Comparison of ENCODE assay signal across 29 cellular contexts in genomic region chr2:170076189-170076588, GRCh38.
DNase-seq lines count a peak whose midpoint lies in the region; ATAC-seq, FAIRE-seq and TF ChIP-seq lines count a peak whose summit lies in the region.
"Had no signal": no experiment of that assay in that cellular context is flagged by ENCODE, and none has a peak within 500 bp of the region (broad histone marks: within the 10 kb centered on the region; RNA-seq: fewer than 3 reads in every experiment).

No MANE protein-coding gene starts in this region.

- H2BK12ac ChIP-seq in H9 (ENCODE audit: insufficient read length, low read depth, low read length): no peak overlapping the region

- FAIRE-seq in kidney (lab: Jason Lieb, UNC): no peak
- FAIRE-seq: A204.1, endometrium had no signal

- WGBS in H9 (ENCODE audit: extremely low coverage, insufficient read length, low lambda C conversion rate): no CpG with 5 or more reads among the region's 1 CpG

- no peak overlapping the region for H2AK5ac ChIP-seq in H9 (ENCODE audit: insufficient read length, low read length)

- intact Hi-C loops in kidney (cut with DNase I): no loop called here

- H3K23ac ChIP-seq in H9 (ENCODE audit: insufficient read length, low read depth, low read length): no peak overlapping the region

- DNase-seq in GM06990 (ENCODE audit: extremely low read depth, insufficient read length) (peak; percentile 31), H9 (no peak), MV-4-11 (lab: John Stamatoyannopoulos, UW) (peak; percentile 29), T1000 (lab: John Stamatoyannopoulos, UW) (no peak), kidney (no peak)
- no peak for DNase-seq in effector CD8-positive, alpha-beta T cell (lab: John Stamatoyannopoulos, UW)
- DNase-seq in activated T-cell treated with anti-CD3 and anti-CD28 coated beads, Interleukin-2, amount 50 U/mL, for 1 hour: no peak
- DNase-seq: activated CD4-positive, alpha-beta T cell treated with anti-CD3 and anti-CD28 coated beads for 48 hours; activated T-cell treated with anti-CD3 and anti-CD28 coated beads, Interleukin-2, amount 50 U/mL, for 4 hours; AML-193; CD4-positive, alpha-beta memory T cell; esophagus squamous epithelium; foreskin melanocyte; KBM-7; mammary epithelial cell; MG63; NCI-H146; Right ventricle myocardium superior; stimulated activated CD4-positive, alpha-beta T cell treated with anti-CD3 and anti-CD28 coated beads, Interleukin-2, amount 100 ng/mL, for 24 hours; stomach; tibial artery; WERI-Rb-1 had no signal

- H3K79me2 ChIP-seq in H9 (ENCODE audit: insufficient read depth, low read length): no peaks in the 10 kb centered on the region
- H3K79me2 ChIP-seq: parathyroid adenoma had no signal

- H2AFZ ChIP-seq in H9 (ENCODE audit: low read length): no peak overlapping the region
- H2AFZ ChIP-seq: neural progenitor cell, parathyroid adenoma had no signal

- peaks cover 12 to 30% (median 17%) of the 10 kb centered on the region in 3 experiments for H3K36me3 Mint-ChIP-seq in H9 (ENCODE audit: insufficient read depth in 1 of 3, low read depth in 3 of 3)

- H3K27me3 ChIP-seq in GM06990 (replicated peaks; ENCODE audit: control insufficient read depth, insufficient read depth, low read length) (no peaks in the 10 kb centered on the region), H9 (ENCODE audit: insufficient read depth, low read length) (no peaks in the 10 kb centered on the region)
- H3K27me3 ChIP-seq: esophagus squamous epithelium, MG63, neural progenitor cell, stomach, tibial artery had no signal

- H4K91ac ChIP-seq in H9 (ENCODE audit: insufficient read length, low read depth, low read length): no peak overlapping the region

- peak; percentile 67 for ATAC-seq in GM18867 (IDR thresholded peaks at IDR 0.05; ENCODE audit: unreplicated experiment)
- ATAC-seq: activated T-cell treated with anti-CD3 and anti-CD28 coated beads, Interleukin-2, amount 50 U/mL, for 4 hours had no signal

- H3K4me1 ChIP-seq in H9 (ENCODE audit: insufficient read depth, low read length): peaks cover 10% of the 10 kb centered on the region
- H3K4me1 ChIP-seq in kidney (ENCODE audit: control insufficient read depth in 1 of 2, insufficient read depth in 1 of 2, low read depth in 1 of 2, low read length in 2 of 2): no peaks in the 10 kb centered on the region
- H3K4me1 ChIP-seq: parathyroid adenoma had no signal

- H3K4ac ChIP-seq in H9 (ENCODE audit: low read depth, low read length): no peak overlapping the region

- no peak overlapping the region for H2BK120ac ChIP-seq in H9 (ENCODE audit: low read depth, low read length, poor library complexity, severe bottlenecking)

- H3K14ac ChIP-seq in H9 (ENCODE audit: insufficient read depth, low read length): no peak overlapping the region

- TF ChIP-seq CTCF in GM06990 (IDR thresholded peaks at IDR 0.05; ENCODE audit: insufficient read depth, low read length, poor library complexity, severe bottlenecking) (no peak), H9 (conservative IDR thresholded peaks at IDR 0.05) (no peak), kidney (IDR thresholded peaks at IDR 0.05; ENCODE audit: borderline replicate concordance, extremely low read depth, insufficient read depth) (no peak)

- H3K23me2 ChIP-seq in H9 (ENCODE audit: insufficient read length, low read depth, low read length, poor library complexity, severe bottlenecking): no peaks in the 10 kb centered on the region

- H4K5ac ChIP-seq in H9 (ENCODE audit: insufficient read length, low read depth, low read length): no peak overlapping the region

- H3K27ac ChIP-seq in H9 (ENCODE audit: insufficient read length, low read depth, low read length) (no peak overlapping the region), kidney (ENCODE audit: low read depth in 2 of 2, low read length in 2 of 2) (no peak overlapping the region)
- H3K27ac ChIP-seq: esophagus squamous epithelium, neural progenitor cell, parathyroid adenoma, stomach, tibial artery, WERI-Rb-1 had no signal

- no peaks in the 10 kb centered on the region for H3K79me1 ChIP-seq in H9 (ENCODE audit: insufficient read depth, low read depth, low read length, poor library complexity, severe bottlenecking)

- H2BK15ac ChIP-seq in H9 (ENCODE audit: low read depth, low read length): no peak overlapping the region

- H3K36me3 ChIP-seq in GM06990 (ENCODE audit: control insufficient read depth, insufficient read depth, low read length) (no peaks in the 10 kb centered on the region; the same call in 1 of the 2 replicates), kidney (ENCODE audit: control insufficient read depth in 1 of 2, insufficient read depth in 2 of 2, low read length in 2 of 2) (peaks cover 2 to 3% of the 10 kb centered on the region in 2 donors)

- H3K9ac ChIP-seq in H9 (ENCODE audit: extremely low read depth, insufficient read length, low read length) (no peak overlapping the region), kidney (ENCODE audit: low read length in 2 of 2) (no peak overlapping the region)
- H3K9ac ChIP-seq: neural progenitor cell, parathyroid adenoma had no signal

- no peak overlapping the region for H2BK20ac ChIP-seq in H9 (ENCODE audit: low read depth, low read length, poor library complexity, severe bottlenecking)

- peaks cover 52 to 54% of the 10 kb centered on the region in 2 experiments for H3K4me1 Mint-ChIP-seq in H9
- H3K4me1 Mint-ChIP-seq: CD4-positive, alpha-beta memory T cell; central memory CD8-positive, alpha-beta T cell had no signal

- H2BK5ac ChIP-seq in H9 (ENCODE audit: insufficient read length, low read length): no peak overlapping the region

- no peak overlapping the region for H3K18ac ChIP-seq in H9 (ENCODE audit: insufficient read length, low read depth, low read length)

- H3K4me3 Mint-ChIP-seq in H9: no peak overlapping the region
- H3K4me3 Mint-ChIP-seq: activated T-cell treated with anti-CD3 and anti-CD28 coated beads, Interleukin-2, amount 50 U/mL, for 4 hours; CD4-positive, alpha-beta memory T cell; central memory CD8-positive, alpha-beta T cell; dendritic cell treated with granulocyte-macrophage colony-stimulating factor and Interleukin-4, amounts not matched to agents 40 ng/mL and 50 ng/mL, for 4 days; neural progenitor cell had no signal

- H3K9me3 ChIP-seq in H9 (ENCODE audit: control insufficient read depth, low read depth, low read length): no peaks in the 10 kb centered on the region
- no peaks in the 10 kb centered on the region for H3K9me3 ChIP-seq in kidney (ENCODE audit: control insufficient read depth in 1 of 2, low read length in 2 of 2)
- H3K9me3 ChIP-seq: esophagus squamous epithelium, MG63, tibial artery had no signal

- peaks cover 6 to 7% of the 10 kb centered on the region in 2 experiments for H3K9me3 Mint-ChIP-seq in H9
- H3K9me3 Mint-ChIP-seq: activated T-cell treated with anti-CD3 and anti-CD28 coated beads, Interleukin-2, amount 50 U/mL, for 4 hours; central memory CD8-positive, alpha-beta T cell had no signal

- no peak overlapping the region for H3T11ph ChIP-seq in H9 (ENCODE audit: low read length)

- H4K8ac ChIP-seq in H9 (replicated peaks; ENCODE audit: insufficient read length, low read depth, low read length): no peak overlapping the region

- no peak overlapping the region for H3K56ac ChIP-seq in H9 (ENCODE audit: insufficient read length, low read depth, low read length)

- no peaks in the 10 kb centered on the region for H3K27me3 Mint-ChIP-seq in H9 (ENCODE audit: low read depth)
- H3K27me3 Mint-ChIP-seq: CD4-positive, alpha-beta memory T cell; central memory CD8-positive, alpha-beta T cell; dendritic cell treated with granulocyte-macrophage colony-stimulating factor and Interleukin-4, amounts not matched to agents 40 ng/mL and 50 ng/mL, for 4 days had no signal

- no peaks in the 10 kb centered on the region for H4K20me1 ChIP-seq in H9 (ENCODE audit: control insufficient read depth, insufficient read depth, insufficient read length)

- H3K27ac Mint-ChIP-seq in H9: peak overlapping the region in 2 of 3 experiments; percentile 64 to 76; a peak in 2 of 7 replicates
- H3K27ac Mint-ChIP-seq: CD4-positive, alpha-beta memory T cell; dendritic cell treated with granulocyte-macrophage colony-stimulating factor and Interleukin-4, amounts not matched to agents 40 ng/mL and 50 ng/mL, for 4 days; neural progenitor cell had no signal

- no peak overlapping the region for H3K4me2 ChIP-seq in H9 (ENCODE audit: insufficient read depth, insufficient read length, low read length)
- H3K4me2 ChIP-seq: neural progenitor cell had no signal

- H3K4me3 ChIP-seq in GM06990 (replicated peaks; ENCODE audit: low read depth, low read length) (no peak overlapping the region), kidney (ENCODE audit: low read length in 2 of 2) (no peak overlapping the region)
- H3K4me3 ChIP-seq: esophagus squamous epithelium, MG63, neural progenitor cell, stomach, tibial artery had no signal

Comparison
In these comparisons a context has a peak if more than half of its experiments do, and no peak if none do; other contexts are left out.
1. DNase-seq: peak in GM06990 (single experiment) and MV-4-11 (single experiment); none in H9 (single experiment), T1000 (single experiment), effector CD8-positive, alpha-beta T cell (single experiment), activated T-cell treated with anti-CD3 and anti-CD28 coated beads, Interleukin-2, amount 50 U/mL, for 1 hour (single experiment) and kidney (single experiment).